ENCODE assay signal across 8 cellular contexts in the genomic region with DNA sequence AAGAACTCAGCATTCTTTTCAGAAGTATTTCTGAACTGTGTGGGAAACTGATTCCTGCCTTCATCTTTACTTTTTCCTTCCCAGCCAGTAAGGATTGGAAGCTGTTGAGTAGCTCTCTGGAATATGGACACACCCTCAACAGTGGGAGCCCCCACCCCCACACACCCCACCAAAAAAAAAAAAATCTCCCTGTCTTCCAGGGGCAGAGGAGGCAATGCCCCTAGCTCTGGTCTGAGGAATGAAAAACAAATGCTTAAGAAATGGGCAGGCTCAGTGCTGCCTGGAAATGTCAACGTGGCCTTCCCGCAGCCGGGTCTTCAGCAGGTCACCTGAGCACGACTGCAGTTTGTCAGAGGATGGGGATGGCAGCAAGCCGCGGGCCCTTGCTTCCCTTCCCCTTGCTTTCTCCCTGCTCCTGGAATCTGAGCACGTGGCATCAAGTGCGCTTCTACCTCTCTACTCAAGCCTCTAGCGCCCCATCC. TPM values are rescaled to one million over a fixed set of nuclear protein-coding genes. Genes with fewer than 3 reads are reported as not detected.
DNase-seq lines count a peak whose midpoint lies in the region; ATAC-seq and TF ChIP-seq lines count a peak whose summit lies in the region.

No MANE protein-coding gene starts in this region.

- ATAC-seq in heart left ventricle (peak in 1 of 4 donors; percentile 8), Right ventricle myocardium superior (ENCODE audit: poor library complexity) (no peak), HG03571 (IDR thresholded peaks at IDR 0.05; ENCODE audit: unreplicated experiment) (no peak)

- 0 to 13% (median 3%) methylated on average over 7 to 9 of the region's 9 CpGs for WGBS in heart left ventricle, 4 donors
- WGBS in ovary, 3 donors, result 2 to 5% (median 3%) methylated on average over 9 of the region's 9 CpGs

- TF ChIP-seq CTCF in heart left ventricle (IDR thresholded peaks at IDR 0.05) (no peak), ovary (IDR thresholded peaks at IDR 0.05) (no peak)

- peak overlapping the region; percentile 37 to 49 for H3K9ac ChIP-seq in duodenal mucosa (ENCODE audit: low read depth in 1 of 2, low read length in 2 of 2)

- intact Hi-C loops in heart left ventricle (cut with DNase I) (loop anchor here in 3 of 10 donors (1.0 to 5.0 kb wide), 3 partner anchors 12 to 521 kb away; no protein-coding TSS in a partner anchor), Right ventricle myocardium superior (cut with DNase I) (loop anchor here (2.0 to 5.0 kb wide), 2 partner anchors 179 to 516 kb away; no protein-coding TSS in a partner anchor), ovary (cut with DNase I) (loop anchor here in 1 of 4 donors (2.0 kb wide), 1 partner anchor 179 kb away; no protein-coding TSS in a partner anchor)

- DNase-seq in heart left ventricle (no peak), Right ventricle myocardium superior (no peak), ovary (peak in 1 of 5 donors; percentile 36), hippocampal formation (lab: John Stamatoyannopoulos, UW) (no peak), UCSD-AML1 (lab: John Stamatoyannopoulos, UW; ENCODE audit: unreplicated experiment) (no peak)
- no peak for DNase-seq in Jurkat, Clone E6-1 (ENCODE audit: low read depth, low spot score)

- H3K27ac ChIP-seq in heart left ventricle (peak overlapping the region in 11 of 12 donors; percentile 5 to 76 (median 52)), duodenal mucosa (ENCODE audit: low read depth, low read length) (no peak overlapping the region), ovary (peak overlapping the region in 1 of 2 donors; percentile 32)

- TF ChIP-seq POLR2A in heart left ventricle (IDR thresholded peaks at IDR 0.05) (no peak), ovary (IDR thresholded peaks at IDR 0.05) (no peak)

- H3K9me3 ChIP-seq in heart left ventricle, result no peaks in the 10 kb centered on the region
- no peaks in the 10 kb centered on the region for H3K9me3 ChIP-seq in duodenal mucosa (ENCODE audit: control insufficient read depth in 1 of 2, low read length in 2 of 2)
- no peaks in the 10 kb centered on the region for H3K9me3 ChIP-seq in ovary

- H3K27me3 ChIP-seq in heart left ventricle (no peaks in the 10 kb centered on the region), duodenal mucosa (ENCODE audit: control insufficient read depth in 1 of 2, insufficient read depth in 2 of 2, low read length in 2 of 2) (no peaks in the 10 kb centered on the region), ovary (no peaks in the 10 kb centered on the region)

- H3K36me3 ChIP-seq in heart left ventricle (peaks cover 0 to 25% (median 5%) of the 10 kb centered on the region in 9 donors), duodenal mucosa (ENCODE audit: control insufficient read depth in 1 of 2, insufficient read depth in 2 of 2, low read length in 2 of 2) (peaks cover 0 to 7% of the 10 kb centered on the region in 2 donors), ovary (no peaks in the 10 kb centered on the region)

- peak overlapping the region; percentile 33 to 94 (median 60) for H3K4me3 ChIP-seq in heart left ventricle
- peak overlapping the region; percentile 2; the same call in 1 of the 2 replicates for H3K4me3 ChIP-seq in Jurkat, Clone E6-1 (ENCODE audit: low read length)
- peak overlapping the region; percentile 66 to 75 for H3K4me3 ChIP-seq in duodenal mucosa (ENCODE audit: low read depth in 1 of 2, low read length in 2 of 2)
- H3K4me3 ChIP-seq in ovary, result peak overlapping the region; percentile 49

- peaks cover 0 to 66% (median 21%) of the 10 kb centered on the region in 12 donors for H3K4me1 ChIP-seq in heart left ventricle
- H3K4me1 ChIP-seq in duodenal mucosa (ENCODE audit: control insufficient read depth in 1 of 2, insufficient read depth in 2 of 2, low read length in 2 of 2), result peaks cover 15 to 23% of the 10 kb centered on the region in 2 donors
- H3K4me1 ChIP-seq in ovary (ENCODE audit: insufficient read depth), result peaks cover 6% of the 10 kb centered on the region

- TF ChIP-seq EP300 in ovary (IDR thresholded peaks at IDR 0.05), result no peak

RNA-seq across cellular contexts. Expression of a gene that starts 0.5 kb away (rescaled TPM):
- total RNA-seq in heart left ventricle (1 to 10 TPM in 7 of 9 donors, under 1 TPM in 2; 0.75 to 9.3 (median 2.0) TPM), Right ventricle myocardium superior (1.0 TPM), ovary (1 to 10 TPM; 1.1 to 7.4 (median 2.5) TPM)
- polyA plus RNA-seq in heart left ventricle (1 to 10 TPM; 2.1 TPM), ovary (1 to 10 TPM; 3.8 to 4.3 TPM)
- 0.66 TPM for polyA plus RNA-seq in Jurkat, Clone E6-1 (2012; ENCODE audit: insufficient read depth, insufficient read length)

RNA-seq across cellular contexts. Expression of a gene that starts 14.6 kb away (rescaled TPM):
- 1 to 10 TPM; 2.0 to 6.3 (median 3.0) TPM for total RNA-seq in heart left ventricle
- 1 to 10 TPM; 1.4 to 1.9 TPM for polyA plus RNA-seq in heart left ventricle
- total RNA-seq in Right ventricle myocardium superior, result 3.3 TPM
- 4.5 TPM for polyA plus RNA-seq in Jurkat, Clone E6-1 (2012; ENCODE audit: insufficient read depth, insufficient read length)
- total RNA-seq in ovary, result 10 to 100 TPM in 3 of 7 donors, 1 to 10 TPM in 4; 6.7 to 14.1 (median 9.7) TPM
- polyA plus RNA-seq in ovary, result 10 to 100 TPM in 1 of 2 donors, 1 to 10 TPM in 1; 6.8 to 15.0 TPM

Comparison
In these comparisons a context has a peak if more than half of its experiments do, and no peak if none do; other contexts are left out.
1. H3K4me3 ChIP-seq: peak in every context shown above with its lines; median percentile 70 in duodenal mucosa; 60 in heart left ventricle; 49 in ovary; 2 in Jurkat, Clone E6-1.